8 cellular contexts compared by ENCODE assay signal in genomic region chr1:171984850-171985485, GRCh38.
DNase-seq lines count a peak whose midpoint lies in the region; ATAC-seq, FAIRE-seq and TF ChIP-seq lines count a peak whose summit lies in the region.

No MANE protein-coding gene starts in this region.

- no peaks in the 10 kb centered on the region for H3K27me3 ChIP-seq in H1 (replicated peaks in 1 of 4; ENCODE audit: control insufficient read depth in 3 of 4, extremely low read depth in 1 of 4, insufficient read depth in 3 of 4, low read length in 3 of 4)

- no peak overlapping the region for H3K9ac ChIP-seq in H1 (replicated peaks in 1 of 4; ENCODE audit: extremely low read depth in 1 of 4, low read depth in 3 of 4, low read length in 3 of 4)

- H2AK5ac ChIP-seq in H1 (ENCODE audit: low read depth, low read length): no peak overlapping the region

- no peak overlapping the region for H4K5ac ChIP-seq in H1 (ENCODE audit: insufficient read length, low read depth, low read length)

- POLR2A ChIA-PET in H1 (lab: Charles Lee; ENCODE audit: partially characterized antibody): interaction anchor here (0.6 to 1.5 kb wide), 2 partner anchors 9 to 183 kb away, joined by 3 to 5 read pairs; no protein-coding TSS in a partner anchor

- peak; percentile 22 for DNase-seq in NCI-H1436 (lab: John Stamatoyannopoulos, UW)
- DNase-seq in NCI-H1436 treated with DMSO at 0.1 percent for 48 hours (lab: John Stamatoyannopoulos, UW): no peak
- DNase-seq in OCI-M1 (lab: John Stamatoyannopoulos, UW): peak; percentile 41
- DNase-seq in H1 (ENCODE audit: low read depth in 1 of 2, low spot score in 2 of 2): no peak
- peak in 1 of 3 donors; percentile 17 for DNase-seq in mucosa of descending colon
- DNase-seq in middle frontal gyrus (ENCODE audit: extremely low spot score, low spot score): no peak

- no peak overlapping the region for H3K4me2 ChIP-seq in H1 (ENCODE audit: insufficient read depth in 1 of 2, low read depth in 2 of 2, low read length in 2 of 2)

- ATAC-seq in HG02798 (IDR thresholded peaks at IDR 0.05; ENCODE audit: poor library complexity, unreplicated experiment) (peak; percentile 68), mucosa of descending colon (peak; percentile 67), HG02885 (IDR thresholded peaks at IDR 0.05; ENCODE audit: poor library complexity, unreplicated experiment) (no peak)

- H3K4me1 ChIP-seq in H1 (replicated peaks in 1 of 4; ENCODE audit: control insufficient read depth in 3 of 4, insufficient read depth in 4 of 4, low read length in 3 of 4) (no peaks in the 10 kb centered on the region), mucosa of descending colon (ENCODE audit: low read depth) (peaks cover 3% of the 10 kb centered on the region)

- H3K27ac ChIP-seq in H1 (ENCODE audit: low read depth, low read length): no peak overlapping the region

- FAIRE-seq in H1 (lab: Jason Lieb, UNC): no peak

- no peaks in the 10 kb centered on the region for H3K9me3 ChIP-seq in H1 (ENCODE audit: insufficient read depth in 2 of 2, low read depth in 1 of 2, low read length in 1 of 2)
- no peaks in the 10 kb centered on the region for H3K9me3 ChIP-seq in mucosa of descending colon

- H2BK12ac ChIP-seq in H1 (ENCODE audit: low read depth, low read length): no peak overlapping the region

- no peaks in the 10 kb centered on the region for H3K79me1 ChIP-seq in H1 (ENCODE audit: low read depth, low read length)

- no peak overlapping the region for H3K56ac ChIP-seq in H1 (replicated peaks; ENCODE audit: insufficient read length, low read depth, low read length)

- no peak overlapping the region for H2AFZ ChIP-seq in H1 (ENCODE audit: low read length)

- intact Hi-C loops in mucosa of descending colon (cut with DNase I, micrococcal nuclease): loop anchor here (2.0 to 10.0 kb wide), 3 partner anchors 183 to 340 kb away; no protein-coding TSS in a partner anchor

- H4K8ac ChIP-seq in H1 (ENCODE audit: extremely low read depth, insufficient read depth, low read length): no peak overlapping the region

- no peak overlapping the region for H3K14ac ChIP-seq in H1 (ENCODE audit: insufficient read length)

- H4K91ac ChIP-seq in H1 (replicated peaks; ENCODE audit: insufficient read length, low read length): no peak overlapping the region

- H4K20me1 ChIP-seq in H1 (replicated peaks in 1 of 2; ENCODE audit: control insufficient read depth in 1 of 2, insufficient read depth in 2 of 2, low read length in 2 of 2): no peaks in the 10 kb centered on the region

- CTCF ChIA-PET in H1 (lab: Charles Lee; ENCODE audit: partially characterized antibody): interaction anchor here (0.6 to 17.3 kb wide), 57 partner anchors 8 to 447 kb away, joined by 3 to 694 read pairs (median 4); partner anchors contain the start of genes DNM3 and METTL13

- no peak overlapping the region for H3K23ac ChIP-seq in H1 (ENCODE audit: insufficient read length)

- no peak overlapping the region for H2BK20ac ChIP-seq in H1 (ENCODE audit: low read length)

- no peaks in the 10 kb centered on the region for H3K23me2 ChIP-seq in H1 (ENCODE audit: low read depth, low read length)

- H3K36me3 ChIP-seq in H1 (ENCODE audit: control insufficient read depth in 2 of 4, insufficient read depth in 4 of 4, low read length in 3 of 4): no peaks in the 10 kb centered on the region
- no peaks in the 10 kb centered on the region for H3K36me3 ChIP-seq in mucosa of descending colon (ENCODE audit: low read depth)

- H2BK15ac ChIP-seq in H1 (ENCODE audit: low read length): no peak overlapping the region

- no peak overlapping the region for H3K18ac ChIP-seq in H1 (ENCODE audit: extremely low read depth, low read length)

- no peak overlapping the region for H2BK5ac ChIP-seq in H1 (ENCODE audit: low read depth, low read length)

- H3K4ac ChIP-seq in H1 (replicated peaks; ENCODE audit: insufficient read length, low read depth, low read length): no peak overlapping the region

- H3K4me3 ChIP-seq in H1 (ENCODE audit: extremely low read depth in 1 of 4, insufficient read depth in 2 of 4, low read depth in 3 of 4, low read length in 4 of 4): no peak overlapping the region
- no peak overlapping the region for H3K4me3 ChIP-seq in mucosa of descending colon

- TF ChIP-seq CTCF in H1 (IDR thresholded peaks at IDR 0.05; ENCODE audit: control extremely low read depth in 1 of 3, insufficient read depth in 1 of 3, low read depth in 1 of 3, low read length in 3 of 3) (peak in 2 of 3 experiments; percentile 74 to 78; a peak in 3 of 4 replicates), mucosa of descending colon (IDR thresholded peaks at IDR 0.05) (no peak)

- TF ChIP-seq POLR2A in H1 (IDR thresholded peaks at IDR 0.05; ENCODE audit: control extremely low read depth in 1 of 2, low read depth in 2 of 2, low read length in 2 of 2): no peak

- TF ChIP-seq EP300 in H1 (IDR thresholded peaks at IDR 0.05; ENCODE audit: borderline replicate concordance in 1 of 2, low read depth in 2 of 2, low read length in 2 of 2): no peak

- 62% methylated on average over 3 of the region's 3 CpGs; no CpG with 5 or more reads in 1 of the 2 experiments for WGBS in H1 (ENCODE audit: extremely low coverage in 1 of 2, insufficient coverage in 1 of 2, insufficient read length in 1 of 2, insufficient replicate concordance in 2 of 2, low coverage in 1 of 2, low lambda C conversion rate in 2 of 2, missing lambda C conversion rate in 1 of 2), 2 experiments

- no peak overlapping the region for H2BK120ac ChIP-seq in H1 (replicated peaks; ENCODE audit: low read depth, low read length)

- H3K79me2 ChIP-seq in H1 (ENCODE audit: control insufficient read depth in 1 of 2, insufficient read depth in 2 of 2, low read length in 2 of 2): no peaks in the 10 kb centered on the region

- TF ChIP-seq RAD21 in H1 (IDR thresholded peaks at IDR 0.05 in 1 of 2, conservative IDR thresholded peaks at IDR 0.05 in 1 of 2; ENCODE audit: low read depth in 2 of 2, low read length in 2 of 2): peak; percentile 88 to 91

TF ChIP-seq in H1, 55 proteins besides CTCF, POLR2A, EP300 and RAD21 (continues in another document):
- TF ChIP-seq MAFK (IDR thresholded peaks at IDR 0.05; ENCODE audit: low read depth, low read length) (no peak), SP2 (IDR thresholded peaks at IDR 0.05; ENCODE audit: low read length) (no peak)

Comparison
In these comparisons a context has a peak if more than half of its experiments do, and no peak if none do; other contexts are left out.
1. DNase-seq: peak in NCI-H1436 (single experiment) and OCI-M1 (single experiment); none in NCI-H1436 treated with DMSO at 0.1 percent for 48 hours (single experiment), H1 (0 of 2) and middle frontal gyrus (single experiment).